In the genomic region with DNA sequence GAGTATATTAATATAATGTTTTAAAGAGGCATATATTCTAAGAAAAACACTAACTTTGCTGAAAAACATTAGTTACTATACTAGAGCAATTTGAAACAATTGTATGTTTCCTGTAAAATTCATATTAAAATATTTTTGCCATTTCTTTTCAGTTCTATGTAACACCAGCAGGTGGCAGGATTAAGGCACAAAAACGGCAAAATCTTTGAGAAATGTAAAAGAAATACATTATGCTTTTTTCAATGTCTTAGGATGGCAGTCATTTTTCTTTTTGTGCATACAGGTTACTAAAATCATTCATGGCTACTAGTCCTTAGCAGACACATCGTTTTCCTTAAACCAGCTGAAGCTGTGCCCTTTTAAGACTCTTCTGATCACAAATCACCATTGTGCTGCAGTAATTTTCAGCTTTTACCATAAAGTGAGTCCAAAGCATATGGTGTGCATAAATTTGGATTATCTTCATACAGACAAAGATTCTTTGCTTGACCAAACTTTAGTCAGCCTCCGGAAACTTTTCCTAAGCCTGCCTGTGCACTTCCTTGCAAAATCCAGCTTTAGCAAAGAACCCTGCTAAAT, we compare ENCODE assay signal across 9 cellular contexts.
DNase-seq lines count a peak whose midpoint lies in the region; ATAC-seq, FAIRE-seq and TF ChIP-seq lines count a peak whose summit lies in the region.
"Had no signal": no experiment of that assay in that cellular context is flagged by ENCODE, and none has a peak within 500 bp of the region (broad histone marks: within the 10 kb centered on the region; RNA-seq: fewer than 3 reads in every experiment).

No MANE protein-coding gene starts in this region.

- no peaks in the 10 kb centered on the region for H3K36me3 ChIP-seq in SU-DHL-6 (ENCODE audit: low read length)

- no peak overlapping the region for H3K27ac Mint-ChIP-seq in activated CD4-positive, alpha-beta T cell treated with anti-CD3 and anti-CD28 coated beads, Interleukin-2, amount 10 ng/mL, durations not matched to agents 24 days and 14 days

- H3K36me3 Mint-ChIP-seq in activated CD4-positive, alpha-beta T cell treated with anti-CD3 and anti-CD28 coated beads, Interleukin-2, amount 10 ng/mL, durations not matched to agents 24 days and 14 days (ENCODE audit: low read depth), result no peaks in the 10 kb centered on the region

- intact Hi-C loops in activated CD4-positive, alpha-beta T cell treated with anti-CD3 and anti-CD28 coated beads, Interleukin-2, amount 10 ng/mL, durations not matched to agents 24 days and 14 days (cut with micrococcal nuclease), result loop anchor here (5.0 kb wide), 1 partner anchor 402 kb away; no protein-coding TSS in a partner anchor

- no peak overlapping the region for H3K4me3 Mint-ChIP-seq in activated CD4-positive, alpha-beta T cell treated with anti-CD3 and anti-CD28 coated beads, Interleukin-2, amount 10 ng/mL, durations not matched to agents 24 days and 14 days

- no peaks in the 10 kb centered on the region for H3K9me2 ChIP-seq in SU-DHL-6 (replicated peaks; ENCODE audit: insufficient read depth, low read length)

- H3K4me1 Mint-ChIP-seq in activated CD4-positive, alpha-beta T cell treated with anti-CD3 and anti-CD28 coated beads, Interleukin-2, amount 10 ng/mL, durations not matched to agents 24 days and 14 days, result no peaks in the 10 kb centered on the region

- FAIRE-seq in H54 (lab: Jason Lieb, UNC), result peak; percentile 94

- no peak overlapping the region for H3K4me3 ChIP-seq in SU-DHL-6 (ENCODE audit: insufficient read depth, low read length, poor library complexity, severe bottlenecking)

- DNase-seq in ACHN, result peak; percentile 28
- DNase-seq in H54 (ENCODE audit: insufficient read length, low spot score), result no peak
- DNase-seq in inferior parietal cortex (ENCODE audit: extremely low spot score), result peak; percentile 67
- no peak for DNase-seq in stimulated activated CD4-positive, alpha-beta T cell treated with anti-CD3 and anti-CD28 coated beads, Interleukin-4, amount 100 ng/mL, for 24 hours
- DNase-seq in activated CD4-positive, alpha-beta T cell treated with anti-CD3 and anti-CD28 coated beads, Interleukin-2, amount 10 ng/mL, durations not matched to agents 24 days and 14 days, result no peak
- DNase-seq: activated CD8-positive, alpha-beta memory T cell treated with anti-CD3 and anti-CD28 coated beads, Interleukin-2, amount 50 U/mL, for 48 hours had no signal

- no peaks in the 10 kb centered on the region for H3F3A ChIP-seq in SU-DHL-6 (ENCODE audit: insufficient read depth)

- TF ChIP-seq POLR2A in H54 (IDR thresholded peaks at IDR 0.05; ENCODE audit: low read depth, low read length), result no peak
- no peak for TF ChIP-seq POLR2A in GM18505 (IDR thresholded peaks at IDR 0.05; ENCODE audit: borderline replicate concordance, extremely low read depth, insufficient read depth, insufficient read length)

- no peak overlapping the region for H3K9ac ChIP-seq in SU-DHL-6 (ENCODE audit: low read length)

- no peaks in the 10 kb centered on the region for H3K27me3 Mint-ChIP-seq in activated CD4-positive, alpha-beta T cell treated with anti-CD3 and anti-CD28 coated beads, Interleukin-2, amount 10 ng/mL, durations not matched to agents 24 days and 14 days

- no peaks in the 10 kb centered on the region for H3K9me3 ChIP-seq in SU-DHL-6 (ENCODE audit: insufficient read depth, low read length)

- no peak overlapping the region for H3K27ac ChIP-seq in SU-DHL-6 (ENCODE audit: low read depth, low read length)

- TF ChIP-seq CTCF in SU-DHL-6 (IDR thresholded peaks at IDR 0.05; ENCODE audit: insufficient read depth, low read length, poor library complexity, severe bottlenecking), result peak; percentile 33

- in situ Hi-C loops in ACHN (cut with HindIII; ENCODE audit: low pct_ligation_motif_present, low pct_unique_long_range_greater_than_20kb, low sequenced_read_pairs), result no loop called here

- H3K4me2 ChIP-seq in SU-DHL-6 (ENCODE audit: low read depth, low read length, poor library complexity, severe bottlenecking), result no peak overlapping the region

- no peaks in the 10 kb centered on the region for H3K79me2 ChIP-seq in SU-DHL-6 (ENCODE audit: insufficient read depth, low read length)

- H4K20me1 ChIP-seq in SU-DHL-6 (ENCODE audit: low read depth, low read length), result no peaks in the 10 kb centered on the region

- H3K27me3 ChIP-seq in SU-DHL-6 (ENCODE audit: low read length), result no peaks in the 10 kb centered on the region

- H3K9me3 Mint-ChIP-seq in activated CD4-positive, alpha-beta T cell treated with anti-CD3 and anti-CD28 coated beads, Interleukin-2, amount 10 ng/mL, durations not matched to agents 24 days and 14 days, result no peaks in the 10 kb centered on the region

- ATAC-seq in HG03460 (IDR thresholded peaks at IDR 0.05; ENCODE audit: unreplicated experiment) (no peak), GM18505 (IDR thresholded peaks at IDR 0.05; ENCODE audit: unreplicated experiment) (no peak)

- no peak overlapping the region for H2AFZ ChIP-seq in SU-DHL-6 (ENCODE audit: low read depth, low read length, severe bottlenecking)

Comparison
In these comparisons a context has a peak if more than half of its experiments do, and no peak if none do; other contexts are left out.
1. DNase-seq: peak in ACHN (single experiment) and inferior parietal cortex (single experiment); none in H54 (single experiment), stimulated activated CD4-positive, alpha-beta T cell treated with anti-CD3 and anti-CD28 coated beads, Interleukin-4, amount 100 ng/mL, for 24 hours (single experiment) and activated CD4-positive, alpha-beta T cell treated with anti-CD3 and anti-CD28 coated beads, Interleukin-2, amount 10 ng/mL, durations not matched to agents 24 days and 14 days (single experiment).